ENCODE assay signal across 1 cellular context in the genomic region with DNA sequence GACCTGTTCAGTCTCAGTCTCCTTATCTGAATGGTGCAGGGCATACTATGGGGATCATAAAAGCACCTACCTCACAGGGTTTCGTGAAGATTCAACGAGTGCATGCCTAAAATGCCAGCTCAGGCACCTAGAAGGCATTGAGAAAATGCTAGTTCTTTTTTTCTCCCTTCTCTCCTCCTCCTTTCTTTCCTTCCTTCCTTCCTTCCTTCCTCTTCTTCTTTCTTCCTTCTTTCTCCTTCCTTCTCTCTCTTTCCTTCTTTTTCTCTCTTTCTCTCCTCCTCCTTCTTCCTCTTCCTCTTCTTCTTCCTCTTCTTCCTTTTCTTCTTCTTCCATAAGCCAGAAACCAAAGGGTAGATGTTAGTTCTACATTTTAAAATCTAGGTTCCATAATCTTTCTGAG.
TF ChIP-seq lines count a peak whose summit lies in the region.

No MANE protein-coding gene starts in this region.

TF ChIP-seq in IMR-90, 13 proteins besides CTCF, POLR2A, EP300 and RAD21:
- TF ChIP-seq RCOR1 (IDR thresholded peaks at IDR 0.05; ENCODE audit: insufficient replicate concordance, low read length): no peak
- no peak for TF ChIP-seq SMC3 (IDR thresholded peaks at IDR 0.05; ENCODE audit: low read depth, low read length)
- no peak for TF ChIP-seq CEBPB (IDR thresholded peaks at IDR 0.05; ENCODE audit: low read depth, low read length)
- no peak for TF ChIP-seq FOS (IDR thresholded peaks at IDR 0.05; ENCODE audit: low read depth, low read length)
- no peak for TF ChIP-seq CHD1 (IDR thresholded peaks at IDR 0.05; ENCODE audit: low read depth, low read length)
